33 cellular contexts compared by ENCODE assay signal in genomic region chr14:31660728-31661127, GRCh38.
"Had no signal": no experiment of that assay in that cellular context is flagged by ENCODE, and none has a peak within 500 bp of the region (broad histone marks: within the 10 kb centered on the region; RNA-seq: fewer than 3 reads in every experiment).

No MANE protein-coding gene starts in this region.

- H3K4me3 ChIP-seq: adrenal gland, body of pancreas, breast epithelium had no signal

- H3K9me3 ChIP-seq: adrenal gland, body of pancreas had no signal

- H3K27me3 ChIP-seq: adrenal gland, body of pancreas, brain microvascular endothelial cell, breast epithelium had no signal

- FAIRE-seq: astrocyte, TTC549 had no signal

- H3K4me1 ChIP-seq: adrenal gland, body of pancreas, breast epithelium had no signal

- H3K36me3 ChIP-seq: adrenal gland, brain microvascular endothelial cell, breast epithelium had no signal

- H3K27ac ChIP-seq: adrenal gland, body of pancreas, brain microvascular endothelial cell, breast epithelium, VCaP had no signal

- ATAC-seq: activated CD8-positive, alpha-beta T cell treated with anti-CD3 and anti-CD28 coated beads for 36 hours; activated naive CD4-positive, alpha-beta T cell treated with anti-CD3 and anti-CD28 coated beads, Interleukin-2, amount 50 U/mL, for 72 hours; activated T-cell treated with anti-CD3 and anti-CD28 coated beads, Interleukin-2, amount 50 U/mL, for 4 hours; activated T-cell treated with anti-CD3 and anti-CD28 coated beads, Interleukin-2, amount 50 U/mL, for 72 hours; activated T-helper 17 cell treated with anti-CD3 and anti-CD28 coated beads, Interleukin-2, amount 50 U/mL, for 72 hours; body of pancreas had no signal

- DNase-seq: activated B cell treated with CpG ODN at 0.5 μM for 24 hours; activated CD4-positive, alpha-beta memory T cell treated with anti-CD3 and anti-CD28 coated beads for 36 hours; activated CD4-positive, alpha-beta T cell treated with anti-CD3 and anti-CD28 coated beads for 4 hours; activated CD4-positive, alpha-beta T cell treated with anti-CD3 and anti-CD28 coated beads, Interleukin-2, amount 10 ng/mL, durations not matched to agents 24 days and 14 days; activated CD4-positive, alpha-beta T cell treated with anti-CD3 and anti-CD28 coated beads, Interleukin-2, amount 50 U/mL, for 1 hour; activated CD4-positive, alpha-beta T cell treated with anti-CD3 and anti-CD28 coated beads, Interleukin-2, amount 50 U/mL, for 4 hours; activated CD4-positive, CD25-positive, alpha-beta regulatory T cell treated with anti-CD3 and anti-CD28 coated beads, Interleukin-2, amount 50 U/mL, for 72 hours; activated CD8-positive, alpha-beta memory T cell treated with anti-CD3 and anti-CD28 coated beads, Interleukin-2, amount 50 U/mL, for 4 hours; activated CD8-positive, alpha-beta T cell treated with anti-CD3 and anti-CD28 coated beads for 36 hours; activated effector memory CD4-positive, alpha-beta T cell treated with anti-CD3 and anti-CD28 coated beads, Interleukin-2, amount 50 U/mL, for 16 hours; activated gamma-delta T cell treated with Interleukin-2 at 50 U/mL for 16 hours; activated naive CD4-positive, alpha-beta T cell; activated naive CD4-positive, alpha-beta T cell treated with anti-CD3 and anti-CD28 coated beads for 36 hours; activated naive CD4-positive, alpha-beta T cell treated with anti-CD3 and anti-CD28 coated beads, Interleukin-2, amount 50 U/mL, for 16 hours; activated naive CD8-positive, alpha-beta T cell treated with anti-CD3 and anti-CD28 coated beads for 36 hours; activated T-cell treated with anti-CD3 and anti-CD28 coated beads for 4 hours; activated T-cell treated with anti-CD3 and anti-CD28 coated beads, Interleukin-2, amount 50 U/mL, for 1 hour; activated T-cell treated with anti-CD3 and anti-CD28 coated beads, Interleukin-2, amount 50 U/mL, for 4 hours; activated T-cell treated with anti-CD3 and anti-CD28 coated beads, Interleukin-2, amount 50 U/mL, for 72 hours; adrenal gland; amniotic stem cell; aorta; body of pancreas; brain microvascular endothelial cell; central memory CD4-positive, alpha-beta T cell; T-helper 2 cell; T-helper 9 cell had no signal
